In the genomic region with DNA sequence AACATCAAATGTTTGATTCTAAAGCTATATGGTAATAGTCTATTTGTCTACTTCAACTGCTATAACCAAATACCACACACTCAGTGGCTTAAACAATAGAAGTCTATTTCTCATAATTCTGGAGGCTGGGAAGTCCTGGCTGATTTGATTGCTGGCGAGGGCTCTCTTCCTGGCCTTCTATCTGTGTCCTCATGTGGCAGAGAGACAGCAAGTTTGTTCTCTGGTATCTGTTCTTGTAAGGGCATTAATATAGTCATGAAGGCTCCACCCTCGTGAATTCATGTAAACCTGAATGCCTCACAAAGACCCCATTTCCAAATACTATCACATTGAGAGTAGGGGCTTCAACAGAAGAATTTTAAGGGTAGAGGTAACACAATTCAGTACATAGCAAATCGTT, we compare ENCODE assay signal across 17 cellular contexts. TPM values are rescaled to one million over a fixed set of nuclear protein-coding genes. Genes with fewer than 3 reads are reported as not detected.
DNase-seq lines count a peak whose midpoint lies in the region; ATAC-seq and TF ChIP-seq lines count a peak whose summit lies in the region.
"Had no signal": no experiment of that assay in that cellular context is flagged by ENCODE, and none has a peak within 500 bp of the region (broad histone marks: within the 10 kb centered on the region; RNA-seq: fewer than 3 reads in every experiment).

No MANE protein-coding gene starts in this region.

- no peak for ATAC-seq in activated naive CD8-positive, alpha-beta T cell treated with anti-CD3 and anti-CD28 coated beads, Interleukin-2, amount 50 U/mL, for 24 hours
- ATAC-seq: A549; CD8-positive, alpha-beta T cell; GM23338; HepG2 had no signal

- no peaks in the 10 kb centered on the region for H3K27me3 ChIP-seq in skeletal muscle tissue (ENCODE audit: control insufficient read depth in 3 of 3, insufficient read depth in 3 of 3, low read length in 3 of 3)
- H3K27me3 ChIP-seq in MM.1S (replicated peaks; ENCODE audit: insufficient read depth, low read length): no peaks in the 10 kb centered on the region
- H3K27me3 ChIP-seq: BLaER1 had no signal

- H3K27ac ChIP-seq in skeletal muscle tissue (ENCODE audit: low read depth, low read length) (peak overlapping the region; percentile 9), MM.1S (ENCODE audit: low read length) (no peak overlapping the region)
- H3K27ac ChIP-seq: 22Rv1, A549, BLaER1 had no signal

- H3K4me3 Mint-ChIP-seq in activated naive CD8-positive, alpha-beta T cell treated with anti-CD3 and anti-CD28 coated beads, Interleukin-2, amount 50 U/mL, for 24 hours: no peak overlapping the region
- no peak overlapping the region for H3K4me3 Mint-ChIP-seq in activated naive CD8-positive, alpha-beta T cell treated with anti-CD3 and anti-CD28 coated beads for 36 hours
- no peak overlapping the region for H3K4me3 Mint-ChIP-seq in dendritic cell treated with granulocyte-macrophage colony-stimulating factor and Interleukin-4, amounts not matched to agents 40 ng/mL and 50 ng/mL, for 4 days
- H3K4me3 Mint-ChIP-seq: CD8-positive, alpha-beta T cell; GM23338; IgD-negative memory B cell had no signal

- no peak overlapping the region for H3K4me2 ChIP-seq in MM.1S (ENCODE audit: low read depth, low read length)
- H3K4me2 ChIP-seq: A549, BLaER1, GM23338 had no signal

- peaks cover 3% of the 10 kb centered on the region for H3K9me3 Mint-ChIP-seq in activated naive CD8-positive, alpha-beta T cell treated with anti-CD3 and anti-CD28 coated beads, Interleukin-2, amount 50 U/mL, for 24 hours
- H3K9me3 Mint-ChIP-seq in activated naive CD8-positive, alpha-beta T cell treated with anti-CD3 and anti-CD28 coated beads for 36 hours: no peaks in the 10 kb centered on the region
- peaks cover 9% of the 10 kb centered on the region for H3K9me3 Mint-ChIP-seq in dendritic cell treated with granulocyte-macrophage colony-stimulating factor and Interleukin-4, amounts not matched to agents 40 ng/mL and 50 ng/mL, for 4 days
- H3K9me3 Mint-ChIP-seq: CD8-positive, alpha-beta T cell; GM23338 had no signal

- H3K9me3 ChIP-seq in skeletal muscle tissue (ENCODE audit: control insufficient read depth in 3 of 3, low read length in 3 of 3) (no peaks in the 10 kb centered on the region), MM.1S (replicated peaks; ENCODE audit: insufficient read depth, low read length) (no peaks in the 10 kb centered on the region)
- H3K9me3 ChIP-seq: A549, BLaER1 had no signal

- no peak for DNase-seq in activated naive CD8-positive, alpha-beta T cell treated with anti-CD3 and anti-CD28 coated beads, Interleukin-2, amount 50 U/mL, for 24 hours
- no peak for DNase-seq in activated naive CD8-positive, alpha-beta T cell treated with anti-CD3 and anti-CD28 coated beads for 36 hours
- no peak for DNase-seq in NCI-H2107 treated with DMSO at 0.1 percent for 48 hours (lab: John Stamatoyannopoulos, UW; ENCODE audit: unreplicated experiment)
- no peak for DNase-seq in activated CD4-positive, alpha-beta T cell treated with anti-CD3 and anti-CD28 coated beads for 4 hours
- no peak for DNase-seq in MM.1S
- DNase-seq: Calu3; CD8-positive, alpha-beta T cell; DMS79 treated with DMSO at 0.1 percent for 48 hours; HCEC 1CT had no signal

- H4K20me1 ChIP-seq in MM.1S (ENCODE audit: insufficient read depth, low read length): no peaks in the 10 kb centered on the region
- H4K20me1 ChIP-seq: BLaER1 had no signal

- H3K9ac ChIP-seq in skeletal muscle tissue (ENCODE audit: low read depth in 1 of 3, low read length in 3 of 3) (no peak overlapping the region), MM.1S (ENCODE audit: low read length) (no peak overlapping the region)
- H3K9ac ChIP-seq: BLaER1 had no signal

- intact Hi-C loops in dendritic cell treated with granulocyte-macrophage colony-stimulating factor and Interleukin-4, amounts not matched to agents 40 ng/mL and 50 ng/mL, for 4 days (cut with micrococcal nuclease): no loop called here

- H3K4me1 ChIP-seq in skeletal muscle tissue (ENCODE audit: control insufficient read depth in 3 of 3, insufficient read depth in 3 of 3, low read length in 3 of 3) (peaks cover 10 to 23% (median 12%) of the 10 kb centered on the region in 3 donors), MM.1S (ENCODE audit: low read length) (no peaks in the 10 kb centered on the region)
- H3K4me1 ChIP-seq: A549, BLaER1 had no signal

- H3F3A ChIP-seq in MM.1S (ENCODE audit: insufficient read depth, low read length): no peaks in the 10 kb centered on the region

- H3K36me3 ChIP-seq in skeletal muscle tissue (ENCODE audit: control insufficient read depth in 3 of 3, insufficient read depth in 3 of 3, low read length in 3 of 3): no peaks in the 10 kb centered on the region
- no peaks in the 10 kb centered on the region for H3K36me3 ChIP-seq in MM.1S (replicated peaks; ENCODE audit: insufficient read depth, low read length)
- H3K36me3 ChIP-seq: BLaER1 had no signal

- H3K36me3 Mint-ChIP-seq in activated naive CD8-positive, alpha-beta T cell treated with anti-CD3 and anti-CD28 coated beads, Interleukin-2, amount 50 U/mL, for 24 hours (ENCODE audit: low read depth): peaks cover 12% of the 10 kb centered on the region
- H3K36me3 Mint-ChIP-seq in activated naive CD8-positive, alpha-beta T cell treated with anti-CD3 and anti-CD28 coated beads for 36 hours: peaks cover 16% of the 10 kb centered on the region
- H3K36me3 Mint-ChIP-seq in dendritic cell treated with granulocyte-macrophage colony-stimulating factor and Interleukin-4, amounts not matched to agents 40 ng/mL and 50 ng/mL, for 4 days (ENCODE audit: low read depth): peaks cover 5% of the 10 kb centered on the region

- no peak for TF ChIP-seq CTCF in MM.1S (IDR thresholded peaks at IDR 0.05; ENCODE audit: low read length)

- no peaks in the 10 kb centered on the region for H3K27me3 Mint-ChIP-seq in activated naive CD8-positive, alpha-beta T cell treated with anti-CD3 and anti-CD28 coated beads, Interleukin-2, amount 50 U/mL, for 24 hours
- H3K27me3 Mint-ChIP-seq in activated naive CD8-positive, alpha-beta T cell treated with anti-CD3 and anti-CD28 coated beads for 36 hours: no peaks in the 10 kb centered on the region
- H3K27me3 Mint-ChIP-seq in dendritic cell treated with granulocyte-macrophage colony-stimulating factor and Interleukin-4, amounts not matched to agents 40 ng/mL and 50 ng/mL, for 4 days: no peaks in the 10 kb centered on the region
- H3K27me3 Mint-ChIP-seq: IgD-negative memory B cell had no signal

- H3K4me3 ChIP-seq in skeletal muscle tissue (ENCODE audit: low read length in 3 of 3): no peak overlapping the region
- H3K4me3 ChIP-seq in MM.1S (ENCODE audit: low read length): no peak overlapping the region
- H3K4me3 ChIP-seq: A549, BLaER1, GM23338 had no signal

- H3K79me2 ChIP-seq in MM.1S (ENCODE audit: low read length): no peaks in the 10 kb centered on the region

- H3K4me1 Mint-ChIP-seq in activated naive CD8-positive, alpha-beta T cell treated with anti-CD3 and anti-CD28 coated beads, Interleukin-2, amount 50 U/mL, for 24 hours: peaks cover 10% of the 10 kb centered on the region
- H3K4me1 Mint-ChIP-seq in activated naive CD8-positive, alpha-beta T cell treated with anti-CD3 and anti-CD28 coated beads for 36 hours: peaks cover 10% of the 10 kb centered on the region
- H3K4me1 Mint-ChIP-seq in dendritic cell treated with granulocyte-macrophage colony-stimulating factor and Interleukin-4, amounts not matched to agents 40 ng/mL and 50 ng/mL, for 4 days (ENCODE audit: low read depth): peaks cover 13% of the 10 kb centered on the region

- no peaks in the 10 kb centered on the region for H3K9me2 ChIP-seq in MM.1S (replicated peaks; ENCODE audit: insufficient read depth, low read length)

- H2AFZ ChIP-seq in MM.1S (ENCODE audit: low read length): no peak overlapping the region
- H2AFZ ChIP-seq: GM23338 had no signal

- peak overlapping the region; percentile 77 for H3K27ac Mint-ChIP-seq in activated naive CD8-positive, alpha-beta T cell treated with anti-CD3 and anti-CD28 coated beads, Interleukin-2, amount 50 U/mL, for 24 hours
- H3K27ac Mint-ChIP-seq in activated naive CD8-positive, alpha-beta T cell treated with anti-CD3 and anti-CD28 coated beads for 36 hours: no peak overlapping the region
- peak overlapping the region; percentile 79 for H3K27ac Mint-ChIP-seq in dendritic cell treated with granulocyte-macrophage colony-stimulating factor and Interleukin-4, amounts not matched to agents 40 ng/mL and 50 ng/mL, for 4 days
- H3K27ac Mint-ChIP-seq: CD8-positive, alpha-beta T cell; IgD-negative memory B cell had no signal

RNA-seq across cellular contexts. Expression of gene TRMT5, which starts 34.1 kb away (rescaled TPM):
- 10 to 100 TPM; 20.8 to 24.8 TPM for total RNA-seq in activated naive CD8-positive, alpha-beta T cell treated with anti-CD3 and anti-CD28 coated beads for 36 hours
- 13.0 TPM for total RNA-seq in skeletal muscle tissue

RNA-seq across cellular contexts. Expression of gene SLC38A6, which starts 34.3 kb away (rescaled TPM):
- 1 to 10 TPM; 3.3 to 4.0 TPM for total RNA-seq in activated naive CD8-positive, alpha-beta T cell treated with anti-CD3 and anti-CD28 coated beads for 36 hours
- 63.7 TPM for total RNA-seq in skeletal muscle tissue

Comparison
In these comparisons a context has a peak if more than half of its experiments do, and no peak if none do; other contexts are left out.
1. RNA of gene SLC38A6, which starts 34.3 kb away (total RNA-seq): 63.7 TPM in skeletal muscle tissue (single experiment); 3.3 to 4.0 TPM in activated naive CD8-positive, alpha-beta T cell treated with anti-CD3 and anti-CD28 coated beads for 36 hours; every median in the first group is over 10 times any median in the second.